1 cellular context compared by ENCODE assay signal in the genomic region with DNA sequence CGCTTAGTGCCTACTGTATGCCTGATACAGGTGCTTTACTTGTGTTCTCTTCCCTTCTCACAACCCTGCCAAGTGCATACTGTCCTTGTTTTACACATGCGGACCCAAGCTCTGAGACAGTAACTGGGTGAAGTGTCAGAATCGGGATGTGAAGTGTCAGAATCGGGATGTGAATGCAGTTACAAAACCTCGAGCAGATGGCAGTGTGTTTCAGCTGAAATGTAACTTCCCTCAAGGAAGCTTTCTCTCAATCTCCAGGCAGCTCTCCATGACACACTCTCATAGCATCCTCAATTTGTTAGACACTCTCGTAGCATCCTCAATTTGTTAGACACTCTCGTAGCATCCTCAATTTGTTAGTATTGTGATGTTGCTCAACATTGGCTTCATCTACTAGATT.
TF ChIP-seq lines count a peak whose summit lies in the region.

No MANE protein-coding gene starts in this region.

TF ChIP-seq in HepG2, 621 proteins besides CTCF, POLR2A, EP300 and RAD21:
- no peak for TF ChIP-seq ZNF207 (IDR thresholded peaks at IDR 0.05; ENCODE audit: borderline replicate concordance)
- TF ChIP-seq, protein P1, sequence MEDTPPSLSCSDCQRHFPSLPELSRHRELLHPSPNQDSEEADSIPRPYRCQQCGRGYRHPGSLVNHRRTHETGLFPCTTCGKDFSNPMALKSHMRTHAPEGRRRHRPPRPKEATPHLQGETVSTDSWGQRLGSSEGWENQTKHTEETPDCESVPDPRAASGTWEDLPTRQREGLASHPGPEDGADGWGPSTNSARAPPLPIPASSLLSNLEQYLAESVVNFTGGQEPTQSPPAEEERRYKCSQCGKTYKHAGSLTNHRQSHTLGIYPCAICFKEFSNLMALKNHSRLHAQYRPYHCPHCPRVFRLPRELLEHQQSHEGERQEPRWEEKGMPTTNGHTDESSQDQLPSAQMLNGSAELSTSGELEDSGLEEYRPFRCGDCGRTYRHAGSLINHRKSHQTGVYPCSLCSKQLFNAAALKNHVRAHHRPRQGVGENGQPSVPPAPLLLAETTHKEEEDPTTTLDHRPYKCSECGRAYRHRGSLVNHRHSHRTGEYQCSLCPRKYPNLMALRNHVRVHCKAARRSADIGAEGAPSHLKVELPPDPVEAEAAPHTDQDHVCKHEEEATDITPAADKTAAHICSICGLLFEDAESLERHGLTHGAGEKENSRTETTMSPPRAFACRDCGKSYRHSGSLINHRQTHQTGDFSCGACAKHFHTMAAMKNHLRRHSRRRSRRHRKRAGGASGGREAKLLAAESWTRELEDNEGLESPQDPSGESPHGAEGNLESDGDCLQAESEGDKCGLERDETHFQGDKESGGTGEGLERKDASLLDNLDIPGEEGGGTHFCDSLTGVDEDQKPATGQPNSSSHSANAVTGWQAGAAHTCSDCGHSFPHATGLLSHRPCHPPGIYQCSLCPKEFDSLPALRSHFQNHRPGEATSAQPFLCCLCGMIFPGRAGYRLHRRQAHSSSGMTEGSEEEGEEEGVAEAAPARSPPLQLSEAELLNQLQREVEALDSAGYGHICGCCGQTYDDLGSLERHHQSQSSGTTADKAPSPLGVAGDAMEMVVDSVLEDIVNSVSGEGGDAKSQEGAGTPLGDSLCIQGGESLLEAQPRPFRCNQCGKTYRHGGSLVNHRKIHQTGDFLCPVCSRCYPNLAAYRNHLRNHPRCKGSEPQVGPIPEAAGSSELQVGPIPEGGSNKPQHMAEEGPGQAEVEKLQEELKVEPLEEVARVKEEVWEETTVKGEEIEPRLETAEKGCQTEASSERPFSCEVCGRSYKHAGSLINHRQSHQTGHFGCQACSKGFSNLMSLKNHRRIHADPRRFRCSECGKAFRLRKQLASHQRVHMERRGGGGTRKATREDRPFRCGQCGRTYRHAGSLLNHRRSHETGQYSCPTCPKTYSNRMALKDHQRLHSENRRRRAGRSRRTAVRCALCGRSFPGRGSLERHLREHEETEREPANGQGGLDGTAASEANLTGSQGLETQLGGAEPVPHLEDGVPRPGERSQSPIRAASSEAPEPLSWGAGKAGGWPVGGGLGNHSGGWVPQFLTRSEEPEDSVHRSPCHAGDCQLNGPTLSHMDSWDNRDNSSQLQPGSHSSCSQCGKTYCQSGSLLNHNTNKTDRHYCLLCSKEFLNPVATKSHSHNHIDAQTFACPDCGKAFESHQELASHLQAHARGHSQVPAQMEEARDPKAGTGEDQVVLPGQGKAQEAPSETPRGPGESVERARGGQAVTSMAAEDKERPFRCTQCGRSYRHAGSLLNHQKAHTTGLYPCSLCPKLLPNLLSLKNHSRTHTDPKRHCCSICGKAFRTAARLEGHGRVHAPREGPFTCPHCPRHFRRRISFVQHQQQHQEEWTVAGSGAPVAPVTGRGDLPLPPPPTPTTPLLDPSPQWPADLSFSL (CRISPR knock-in tag; IDR thresholded peaks at IDR 0.05) = no peak
- TF ChIP-seq GFI1 (CRISPR knock-in tag; IDR thresholded peaks at IDR 0.05; ENCODE audit: borderline replicate concordance) = no peak
- no peak for TF ChIP-seq ZNF605 (CRISPR knock-in tag; IDR thresholded peaks at IDR 0.05)
- TF ChIP-seq HMG20A (CRISPR knock-in tag; IDR thresholded peaks at IDR 0.05; ENCODE audit: borderline replicate concordance) = no peak
- TF ChIP-seq CEBPG (CRISPR knock-in tag; IDR thresholded peaks at IDR 0.05) = no peak
- TF ChIP-seq, protein P2, sequence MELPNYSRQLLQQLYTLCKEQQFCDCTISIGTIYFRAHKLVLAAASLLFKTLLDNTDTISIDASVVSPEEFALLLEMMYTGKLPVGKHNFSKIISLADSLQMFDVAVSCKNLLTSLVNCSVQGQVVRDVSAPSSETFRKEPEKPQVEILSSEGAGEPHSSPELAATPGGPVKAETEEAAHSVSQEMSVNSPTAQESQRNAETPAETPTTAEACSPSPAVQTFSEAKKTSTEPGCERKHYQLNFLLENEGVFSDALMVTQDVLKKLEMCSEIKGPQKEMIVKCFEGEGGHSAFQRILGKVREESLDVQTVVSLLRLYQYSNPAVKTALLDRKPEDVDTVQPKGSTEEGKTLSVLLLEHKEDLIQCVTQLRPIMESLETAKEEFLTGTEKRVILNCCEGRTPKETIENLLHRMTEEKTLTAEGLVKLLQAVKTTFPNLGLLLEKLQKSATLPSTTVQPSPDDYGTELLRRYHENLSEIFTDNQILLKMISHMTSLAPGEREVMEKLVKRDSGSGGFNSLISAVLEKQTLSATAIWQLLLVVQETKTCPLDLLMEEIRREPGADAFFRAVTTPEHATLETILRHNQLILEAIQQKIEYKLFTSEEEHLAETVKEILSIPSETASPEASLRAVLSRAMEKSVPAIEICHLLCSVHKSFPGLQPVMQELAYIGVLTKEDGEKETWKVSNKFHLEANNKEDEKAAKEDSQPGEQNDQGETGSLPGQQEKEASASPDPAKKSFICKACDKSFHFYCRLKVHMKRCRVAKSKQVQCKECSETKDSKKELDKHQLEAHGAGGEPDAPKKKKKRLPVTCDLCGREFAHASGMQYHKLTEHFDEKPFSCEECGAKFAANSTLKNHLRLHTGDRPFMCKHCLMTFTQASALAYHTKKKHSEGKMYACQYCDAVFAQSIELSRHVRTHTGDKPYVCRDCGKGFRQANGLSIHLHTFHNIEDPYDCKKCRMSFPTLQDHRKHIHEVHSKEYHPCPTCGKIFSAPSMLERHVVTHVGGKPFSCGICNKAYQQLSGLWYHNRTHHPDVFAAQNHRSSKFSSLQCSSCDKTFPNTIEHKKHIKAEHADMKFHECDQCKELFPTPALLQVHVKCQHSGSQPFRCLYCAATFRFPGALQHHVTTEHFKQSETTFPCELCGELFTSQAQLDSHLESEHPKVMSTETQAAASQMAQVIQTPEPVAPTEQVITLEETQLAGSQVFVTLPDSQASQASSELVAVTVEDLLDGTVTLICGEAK (IDR thresholded peaks at IDR 0.05) = no peak
- TF ChIP-seq, protein P2 (CRISPR knock-in tag; IDR thresholded peaks at IDR 0.05) = no peak
- TF ChIP-seq, protein P3, sequence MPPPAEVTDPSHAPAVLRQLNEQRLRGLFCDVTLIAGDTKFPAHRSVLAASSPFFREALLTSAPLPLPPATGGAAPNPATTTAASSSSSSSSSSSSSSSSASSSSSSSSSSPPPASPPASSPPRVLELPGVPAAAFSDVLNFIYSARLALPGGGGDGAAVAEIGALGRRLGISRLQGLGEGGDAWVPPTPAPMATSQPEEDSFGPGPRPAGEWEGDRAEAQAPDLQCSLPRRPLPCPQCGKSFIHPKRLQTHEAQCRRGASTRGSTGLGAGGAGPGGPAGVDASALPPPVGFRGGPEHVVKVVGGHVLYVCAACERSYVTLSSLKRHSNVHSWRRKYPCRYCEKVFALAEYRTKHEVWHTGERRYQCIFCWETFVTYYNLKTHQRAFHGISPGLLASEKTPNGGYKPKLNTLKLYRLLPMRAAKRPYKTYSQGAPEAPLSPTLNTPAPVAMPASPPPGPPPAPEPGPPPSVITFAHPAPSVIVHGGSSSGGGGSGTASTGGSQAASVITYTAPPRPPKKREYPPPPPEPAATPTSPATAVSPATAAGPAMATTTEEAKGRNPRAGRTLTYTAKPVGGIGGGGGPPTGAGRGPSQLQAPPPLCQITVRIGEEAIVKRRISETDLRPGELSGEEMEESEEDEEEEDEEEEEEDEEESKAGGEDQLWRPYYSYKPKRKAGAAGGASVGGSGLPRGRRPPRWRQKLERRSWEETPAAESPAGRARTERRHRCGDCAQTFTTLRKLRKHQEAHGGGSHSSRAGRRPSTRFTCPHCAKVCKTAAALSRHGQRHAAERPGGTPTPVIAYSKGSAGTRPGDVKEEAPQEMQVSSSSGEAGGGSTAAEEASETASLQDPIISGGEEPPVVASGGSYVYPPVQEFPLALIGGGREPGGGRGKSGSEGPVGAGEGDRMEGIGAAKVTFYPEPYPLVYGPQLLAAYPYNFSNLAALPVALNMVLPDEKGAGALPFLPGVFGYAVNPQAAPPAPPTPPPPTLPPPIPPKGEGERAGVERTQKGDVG (CRISPR knock-in tag; IDR thresholded peaks at IDR 0.05; ENCODE audit: borderline replicate concordance) = no peak
- TF ChIP-seq, protein P4, sequence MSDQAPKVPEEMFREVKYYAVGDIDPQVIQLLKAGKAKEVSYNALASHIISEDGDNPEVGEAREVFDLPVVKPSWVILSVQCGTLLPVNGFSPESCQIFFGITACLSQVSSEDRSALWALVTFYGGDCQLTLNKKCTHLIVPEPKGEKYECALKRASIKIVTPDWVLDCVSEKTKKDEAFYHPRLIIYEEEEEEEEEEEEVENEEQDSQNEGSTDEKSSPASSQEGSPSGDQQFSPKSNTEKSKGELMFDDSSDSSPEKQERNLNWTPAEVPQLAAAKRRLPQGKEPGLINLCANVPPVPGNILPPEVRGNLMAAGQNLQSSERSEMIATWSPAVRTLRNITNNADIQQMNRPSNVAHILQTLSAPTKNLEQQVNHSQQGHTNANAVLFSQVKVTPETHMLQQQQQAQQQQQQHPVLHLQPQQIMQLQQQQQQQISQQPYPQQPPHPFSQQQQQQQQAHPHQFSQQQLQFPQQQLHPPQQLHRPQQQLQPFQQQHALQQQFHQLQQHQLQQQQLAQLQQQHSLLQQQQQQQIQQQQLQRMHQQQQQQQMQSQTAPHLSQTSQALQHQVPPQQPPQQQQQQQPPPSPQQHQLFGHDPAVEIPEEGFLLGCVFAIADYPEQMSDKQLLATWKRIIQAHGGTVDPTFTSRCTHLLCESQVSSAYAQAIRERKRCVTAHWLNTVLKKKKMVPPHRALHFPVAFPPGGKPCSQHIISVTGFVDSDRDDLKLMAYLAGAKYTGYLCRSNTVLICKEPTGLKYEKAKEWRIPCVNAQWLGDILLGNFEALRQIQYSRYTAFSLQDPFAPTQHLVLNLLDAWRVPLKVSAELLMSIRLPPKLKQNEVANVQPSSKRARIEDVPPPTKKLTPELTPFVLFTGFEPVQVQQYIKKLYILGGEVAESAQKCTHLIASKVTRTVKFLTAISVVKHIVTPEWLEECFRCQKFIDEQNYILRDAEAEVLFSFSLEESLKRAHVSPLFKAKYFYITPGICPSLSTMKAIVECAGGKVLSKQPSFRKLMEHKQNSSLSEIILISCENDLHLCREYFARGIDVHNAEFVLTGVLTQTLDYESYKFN (CRISPR knock-in tag; conservative IDR thresholded peaks at IDR 0.05) = no peak
- no peak for TF ChIP-seq ZNF331 (CRISPR knock-in tag; IDR thresholded peaks at IDR 0.05)
- TF ChIP-seq ZNF567 (CRISPR knock-in tag; IDR thresholded peaks at IDR 0.05; ENCODE audit: borderline replicate concordance) = no peak
- no peak for TF ChIP-seq NFYB (CRISPR knock-in tag; IDR thresholded peaks at IDR 0.05)
- TF ChIP-seq ZFP82 (CRISPR knock-in tag; IDR thresholded peaks at IDR 0.05; ENCODE audit: borderline replicate concordance) = no peak
- no peak for TF ChIP-seq ATF1 (CRISPR knock-in tag; IDR thresholded peaks at IDR 0.05)
- TF ChIP-seq YEATS4 (CRISPR knock-in tag; IDR thresholded peaks at IDR 0.05; ENCODE audit: borderline replicate concordance) = no peak
- no peak for TF ChIP-seq ZFP36L2 (CRISPR knock-in tag; IDR thresholded peaks at IDR 0.05)
